ENCODE assay signal across 1 cellular context in the genomic region with DNA sequence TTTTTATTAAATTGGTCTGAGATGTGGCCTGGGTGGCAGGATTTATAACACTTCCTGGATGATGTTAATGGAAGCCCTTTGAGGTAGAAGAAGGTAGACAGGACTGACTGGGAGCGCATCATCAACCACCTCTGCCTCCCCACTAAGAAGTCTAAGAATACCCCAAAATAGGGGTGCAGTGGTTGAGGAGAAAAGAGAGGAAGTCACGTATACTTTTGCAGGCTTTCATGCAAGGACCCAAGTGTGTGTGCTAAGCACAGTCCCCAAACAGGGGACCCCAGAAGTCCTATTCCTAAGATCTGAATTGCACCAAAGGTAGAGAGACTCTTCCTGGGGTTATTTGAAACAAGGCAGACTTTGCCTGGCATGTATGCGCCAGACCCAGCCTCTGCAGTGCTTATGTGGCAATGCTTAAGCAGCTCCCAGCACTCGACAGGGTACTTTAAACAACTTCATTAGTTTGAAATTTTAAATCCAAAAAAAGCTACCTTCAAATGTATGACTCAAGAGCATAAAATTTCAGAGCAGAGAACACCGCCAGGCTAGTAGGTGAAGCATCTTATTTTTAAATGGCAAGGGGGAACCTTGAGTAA.
TF ChIP-seq lines count a peak whose summit lies in the region.

No MANE protein-coding gene starts in this region.

TF ChIP-seq in WTC11, 78 proteins besides CTCF, POLR2A, EP300 and RAD21 (continued from another document):
- TF ChIP-seq, protein P1, sequence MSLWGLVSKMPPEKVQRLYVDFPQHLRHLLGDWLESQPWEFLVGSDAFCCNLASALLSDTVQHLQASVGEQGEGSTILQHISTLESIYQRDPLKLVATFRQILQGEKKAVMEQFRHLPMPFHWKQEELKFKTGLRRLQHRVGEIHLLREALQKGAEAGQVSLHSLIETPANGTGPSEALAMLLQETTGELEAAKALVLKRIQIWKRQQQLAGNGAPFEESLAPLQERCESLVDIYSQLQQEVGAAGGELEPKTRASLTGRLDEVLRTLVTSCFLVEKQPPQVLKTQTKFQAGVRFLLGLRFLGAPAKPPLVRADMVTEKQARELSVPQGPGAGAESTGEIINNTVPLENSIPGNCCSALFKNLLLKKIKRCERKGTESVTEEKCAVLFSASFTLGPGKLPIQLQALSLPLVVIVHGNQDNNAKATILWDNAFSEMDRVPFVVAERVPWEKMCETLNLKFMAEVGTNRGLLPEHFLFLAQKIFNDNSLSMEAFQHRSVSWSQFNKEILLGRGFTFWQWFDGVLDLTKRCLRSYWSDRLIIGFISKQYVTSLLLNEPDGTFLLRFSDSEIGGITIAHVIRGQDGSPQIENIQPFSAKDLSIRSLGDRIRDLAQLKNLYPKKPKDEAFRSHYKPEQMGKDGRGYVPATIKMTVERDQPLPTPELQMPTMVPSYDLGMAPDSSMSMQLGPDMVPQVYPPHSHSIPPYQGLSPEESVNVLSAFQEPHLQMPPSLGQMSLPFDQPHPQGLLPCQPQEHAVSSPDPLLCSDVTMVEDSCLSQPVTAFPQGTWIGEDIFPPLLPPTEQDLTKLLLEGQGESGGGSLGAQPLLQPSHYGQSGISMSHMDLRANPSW (CRISPR knock-in tag; conservative IDR thresholded peaks at IDR 0.05; ENCODE audit: low read depth) = no peak
